9 cellular contexts compared by ENCODE assay signal in the genomic region with DNA sequence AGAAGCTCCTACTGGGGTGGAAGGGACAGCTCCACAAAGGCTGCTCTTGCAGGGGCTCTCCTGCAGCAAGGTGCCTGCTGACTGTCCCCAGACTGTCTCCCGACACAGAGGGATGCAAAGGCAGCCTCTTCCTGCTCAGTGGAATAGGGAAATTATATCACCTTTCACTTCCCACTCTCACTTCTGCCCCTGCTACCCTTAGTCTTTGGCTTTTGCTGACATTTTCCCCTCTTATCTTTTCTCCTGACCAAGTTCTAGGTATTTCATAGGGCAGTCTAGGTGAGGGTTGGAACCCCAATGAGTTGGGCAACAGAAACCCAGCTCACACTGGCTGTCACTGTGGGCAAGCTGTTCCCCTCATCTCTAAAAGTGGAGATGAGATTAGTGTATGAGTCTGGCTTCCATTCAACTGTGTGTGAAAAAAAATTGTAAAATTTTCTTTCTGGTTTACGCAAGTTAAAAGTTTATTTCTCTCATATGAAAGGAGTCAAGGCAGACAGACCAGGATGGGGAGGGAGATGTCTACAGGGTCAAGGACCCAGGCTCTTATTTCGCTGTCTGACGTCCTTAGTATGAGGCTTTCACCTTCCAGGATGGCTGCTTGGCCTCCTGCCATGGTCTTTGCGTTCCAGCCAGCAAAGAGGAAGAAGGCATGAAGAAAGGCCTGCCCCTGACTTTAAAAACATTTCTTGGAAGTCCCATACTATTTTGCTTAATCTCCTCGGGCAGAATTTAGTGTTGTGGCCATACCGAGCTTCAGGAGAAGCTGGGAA. TPM values are rescaled to one million over a fixed set of nuclear protein-coding genes. Genes with fewer than 3 reads are reported as not detected.
DNase-seq lines count a peak whose midpoint lies in the region; ATAC-seq and TF ChIP-seq lines count a peak whose summit lies in the region.
"Had no signal": no experiment of that assay in that cellular context is flagged by ENCODE, and none has a peak within 500 bp of the region (broad histone marks: within the 10 kb centered on the region; RNA-seq: fewer than 3 reads in every experiment).

No MANE protein-coding gene starts in this region.

- H3K36me3 Mint-ChIP-seq in activated CD8-positive, alpha-beta T cell treated with anti-CD3 and anti-CD28 coated beads for 36 hours (ENCODE audit: low read depth), result peaks cover 18% of the 10 kb centered on the region
- H3K36me3 Mint-ChIP-seq in stimulated activated effector memory CD8-positive, alpha-beta T cell treated with anti-CD3 and anti-CD28 coated beads, Interleukin-12 subunit alpha, Interleukin-12 subunit beta, amount 100 ng/mL, for 72 hours, result peaks cover 34% of the 10 kb centered on the region

- no peak overlapping the region for H3K4me3 Mint-ChIP-seq in activated CD8-positive, alpha-beta T cell treated with anti-CD3 and anti-CD28 coated beads for 36 hours
- no peak overlapping the region for H3K4me3 Mint-ChIP-seq in stimulated activated effector memory CD8-positive, alpha-beta T cell treated with anti-CD3 and anti-CD28 coated beads, Interleukin-12 subunit alpha, Interleukin-12 subunit beta, amount 100 ng/mL, for 72 hours
- H3K4me3 Mint-ChIP-seq: activated naive CD8-positive, alpha-beta T cell had no signal

- H3K27ac Mint-ChIP-seq in activated CD8-positive, alpha-beta T cell treated with anti-CD3 and anti-CD28 coated beads for 36 hours, result peak overlapping the region; percentile 41
- H3K27ac Mint-ChIP-seq in stimulated activated effector memory CD8-positive, alpha-beta T cell treated with anti-CD3 and anti-CD28 coated beads, Interleukin-12 subunit alpha, Interleukin-12 subunit beta, amount 100 ng/mL, for 72 hours, result peak overlapping the region; percentile 75
- H3K27ac Mint-ChIP-seq: activated naive CD8-positive, alpha-beta T cell had no signal

- H3K36me3 ChIP-seq in HEK293 (ENCODE audit: control insufficient read depth in 2 of 2, insufficient read depth in 1 of 2, low read length in 2 of 2) (peaks cover 3 to 31% of the 10 kb centered on the region in 2 experiments; a peak in 2 of 3 replicates), right atrium auricular region (peaks cover 22% of the 10 kb centered on the region)

- H3K27ac ChIP-seq in HEK293 (ENCODE audit: extremely low read depth, low read depth, low read length) (no peak overlapping the region), right atrium auricular region (no peak overlapping the region)

- intact Hi-C loops in activated CD8-positive, alpha-beta T cell treated with anti-CD3 and anti-CD28 coated beads for 36 hours (cut with micrococcal nuclease), result no loop called here

- no peaks in the 10 kb centered on the region for H3K9me3 Mint-ChIP-seq in activated CD8-positive, alpha-beta T cell treated with anti-CD3 and anti-CD28 coated beads for 36 hours
- H3K9me3 Mint-ChIP-seq in stimulated activated effector memory CD8-positive, alpha-beta T cell treated with anti-CD3 and anti-CD28 coated beads, Interleukin-12 subunit alpha, Interleukin-12 subunit beta, amount 100 ng/mL, for 72 hours, result no peaks in the 10 kb centered on the region

- no peaks in the 10 kb centered on the region for H3K27me3 ChIP-seq in right atrium auricular region

- DNase-seq in activated CD8-positive, alpha-beta T cell treated with anti-CD3 and anti-CD28 coated beads for 36 hours, result no peak
- peak; percentile 82 for DNase-seq in right atrium auricular region (ENCODE audit: low spot score)
- no peak for DNase-seq in stimulated activated effector memory CD8-positive, alpha-beta T cell treated with anti-CD3 and anti-CD28 coated beads, Interleukin-12 subunit alpha, Interleukin-12 subunit beta, amount 100 ng/mL, for 72 hours (ENCODE audit: low spot score in 2 of 2)
- DNase-seq in T-helper 1 cell, result no peak
- DNase-seq in NCI-H1092 (lab: John Stamatoyannopoulos, UW), result no peak

- TF ChIP-seq CTCF in HEK293 (tag by site-specific recombination; IDR thresholded peaks at IDR 0.05) (no peak), right atrium auricular region (IDR thresholded peaks at IDR 0.05) (no peak)
- no peak for TF ChIP-seq CTCF in activated CD8-positive, alpha-beta T cell treated with anti-CD3 and anti-CD28 coated beads for 36 hours (IDR thresholded peaks at IDR 0.05)

- peaks cover 2% of the 10 kb centered on the region for H3K27me3 Mint-ChIP-seq in activated CD8-positive, alpha-beta T cell treated with anti-CD3 and anti-CD28 coated beads for 36 hours
- H3K27me3 Mint-ChIP-seq: activated naive CD8-positive, alpha-beta T cell had no signal

- POLR2A ChIA-PET in HEK293 (lab: Yijun Ruan, JAX), result no interaction called here
- POLR2A ChIA-PET in activated CD8-positive, alpha-beta T cell treated with anti-CD3 and anti-CD28 coated beads for 36 hours (lab: Charles Lee), result no interaction called here

- H3K4me3 ChIP-seq in HEK293 (ENCODE audit: low read depth, low read length) (no peak overlapping the region), right atrium auricular region (no peak overlapping the region)

- H3K4me1 ChIP-seq in HEK293 (ENCODE audit: control insufficient read depth, insufficient read depth, low read length), result no peaks in the 10 kb centered on the region
- peaks cover 0 to 11% of the 10 kb centered on the region in 2 donors for H3K4me1 ChIP-seq in right atrium auricular region

- CTCF ChIA-PET in HEK293 (lab: Yijun Ruan, JAX), result interaction anchor here (0.6 kb wide), 1 partner anchor 81 kb away, joined by 4 read pairs; no protein-coding TSS in a partner anchor
- CTCF ChIA-PET in activated CD8-positive, alpha-beta T cell treated with anti-CD3 and anti-CD28 coated beads for 36 hours (lab: Charles Lee), result interaction anchor here (0.8 to 1.3 kb wide), 2 partner anchors 53 to 64 kb away, joined by 3 read pairs; no protein-coding TSS in a partner anchor

- H3K4me1 Mint-ChIP-seq in activated CD8-positive, alpha-beta T cell treated with anti-CD3 and anti-CD28 coated beads for 36 hours (ENCODE audit: low read depth), result peaks cover 10% of the 10 kb centered on the region
- H3K4me1 Mint-ChIP-seq in stimulated activated effector memory CD8-positive, alpha-beta T cell treated with anti-CD3 and anti-CD28 coated beads, Interleukin-12 subunit alpha, Interleukin-12 subunit beta, amount 100 ng/mL, for 72 hours, result peaks cover 10% of the 10 kb centered on the region

- no peaks in the 10 kb centered on the region for H3K9me3 ChIP-seq in HEK293 (ENCODE audit: control insufficient read depth, insufficient read depth, low read depth, low read length)
- H3K9me3 ChIP-seq in right atrium auricular region, result no peaks in the 10 kb centered on the region

- no peak for ATAC-seq in activated CD8-positive, alpha-beta T cell treated with anti-CD3 and anti-CD28 coated beads for 36 hours
- no peak for ATAC-seq in stimulated activated effector memory CD8-positive, alpha-beta T cell treated with anti-CD3 and anti-CD28 coated beads, Interleukin-12 subunit alpha, Interleukin-12 subunit beta, amount 100 ng/mL, for 72 hours
- ATAC-seq in HG02981 (IDR thresholded peaks at IDR 0.05; ENCODE audit: unreplicated experiment), result no peak
- ATAC-seq in GM21526 (IDR thresholded peaks at IDR 0.05; ENCODE audit: low FRiP score, unreplicated experiment), result no peak

TF ChIP-seq in HEK293, 187 proteins besides CTCF, POLR2A, EP300 and RAD21:
- peak; percentile 95 for TF ChIP-seq PRDM1 (tag by site-specific recombination; IDR thresholded peaks at IDR 0.05)
- TF ChIP-seq, protein P1, sequence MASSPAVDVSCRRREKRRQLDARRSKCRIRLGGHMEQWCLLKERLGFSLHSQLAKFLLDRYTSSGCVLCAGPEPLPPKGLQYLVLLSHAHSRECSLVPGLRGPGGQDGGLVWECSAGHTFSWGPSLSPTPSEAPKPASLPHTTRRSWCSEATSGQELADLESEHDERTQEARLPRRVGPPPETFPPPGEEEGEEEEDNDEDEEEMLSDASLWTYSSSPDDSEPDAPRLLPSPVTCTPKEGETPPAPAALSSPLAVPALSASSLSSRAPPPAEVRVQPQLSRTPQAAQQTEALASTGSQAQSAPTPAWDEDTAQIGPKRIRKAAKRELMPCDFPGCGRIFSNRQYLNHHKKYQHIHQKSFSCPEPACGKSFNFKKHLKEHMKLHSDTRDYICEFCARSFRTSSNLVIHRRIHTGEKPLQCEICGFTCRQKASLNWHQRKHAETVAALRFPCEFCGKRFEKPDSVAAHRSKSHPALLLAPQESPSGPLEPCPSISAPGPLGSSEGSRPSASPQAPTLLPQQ (tag by site-specific recombination; IDR thresholded peaks at IDR 0.05), result no peak
TF ChIP-seq in HEK293: peak in this region for 1.

RNA-seq across cellular contexts. Expression of gene MOCOS, which starts 7.5 kb away (rescaled TPM):
- under 1 TPM; 0.13 to 0.18 TPM for total RNA-seq in activated CD8-positive, alpha-beta T cell treated with anti-CD3 and anti-CD28 coated beads for 36 hours
- under 1 TPM; 0.11 to 0.51 TPM for total RNA-seq in right atrium auricular region

RNA-seq across cellular contexts. Expression of gene ELP2, which starts 50.0 kb away (rescaled TPM):
- 100 to 1,000 TPM in 1 of 2 experiments, 10 to 100 TPM in 1; 98.8 to 105 TPM for total RNA-seq in activated CD8-positive, alpha-beta T cell treated with anti-CD3 and anti-CD28 coated beads for 36 hours
- 10 to 100 TPM; 21.7 to 31.4 TPM for total RNA-seq in right atrium auricular region

RNA-seq across cellular contexts. Expression of gene SLC39A6, which starts 50.6 kb away (rescaled TPM):
- total RNA-seq in activated CD8-positive, alpha-beta T cell treated with anti-CD3 and anti-CD28 coated beads for 36 hours, result 10 to 100 TPM; 20.6 to 20.8 TPM
- total RNA-seq in right atrium auricular region, result 10 to 100 TPM; 15.9 to 20.0 TPM
